In genomic region chr1:172499636-172500141, GRCh38 we compare ENCODE assay signal across 1 cellular context.
TF ChIP-seq lines count a peak whose summit lies in the region.

No MANE protein-coding gene starts in this region.

TF ChIP-seq in H1, 55 proteins besides CTCF, POLR2A, EP300 and RAD21:
- TF ChIP-seq RXRA (IDR thresholded peaks at IDR 0.05; ENCODE audit: insufficient read depth, low read depth, low read length) (no peak), SRF (IDR thresholded peaks at IDR 0.05; ENCODE audit: low read depth, low read length) (no peak), EGR1 (IDR thresholded peaks at IDR 0.05; ENCODE audit: borderline replicate concordance, low read depth, low read length) (no peak), EZH2 (IDR thresholded peaks at IDR 0.05; ENCODE audit: low read depth, low read length, severe bottlenecking) (no peak), NANOG (IDR thresholded peaks at IDR 0.05; ENCODE audit: insufficient read depth, low read depth, low read length, poor library complexity, severe bottlenecking) (no peak), CTBP2 (IDR thresholded peaks at IDR 0.05; ENCODE audit: borderline replicate concordance, insufficient read depth, insufficient read length, low read length) (no peak), TCF12 (IDR thresholded peaks at IDR 0.05; ENCODE audit: low read depth, low read length) (no peak), POLR2AphosphoS5 (IDR thresholded peaks at IDR 0.05; ENCODE audit: low read depth, low read length) (no peak), ZNF274 (IDR thresholded peaks at IDR 0.05; ENCODE audit: borderline replicate concordance, extremely low read depth, low read length) (no peak), RBBP5 (IDR thresholded peaks at IDR 0.05; ENCODE audit: borderline replicate concordance, low read depth, low read length) (no peak), GABPA (IDR thresholded peaks at IDR 0.05; ENCODE audit: borderline replicate concordance, insufficient read depth, low read length) (no peak), RFX5 (IDR thresholded peaks at IDR 0.05; ENCODE audit: borderline replicate concordance, low read depth, low read length) (no peak), JUN (IDR thresholded peaks at IDR 0.05; ENCODE audit: low read depth, low read length) (no peak), KDM1A (IDR thresholded peaks at IDR 0.05; ENCODE audit: borderline replicate concordance, low read length) (no peak), FOSL1 (IDR thresholded peaks at IDR 0.05; ENCODE audit: insufficient read depth, low read depth, low read length) (no peak), SIN3A (conservative IDR thresholded peaks at IDR 0.05 in 1 of 2, IDR thresholded peaks at IDR 0.05 in 1 of 2; ENCODE audit: low read depth in 1 of 2, low read length in 2 of 2) (no peak), KDM5A (IDR thresholded peaks at IDR 0.05; ENCODE audit: low read length) (no peak)
